Comparison of ENCODE assay signal across 1 cellular context in the genomic region with DNA sequence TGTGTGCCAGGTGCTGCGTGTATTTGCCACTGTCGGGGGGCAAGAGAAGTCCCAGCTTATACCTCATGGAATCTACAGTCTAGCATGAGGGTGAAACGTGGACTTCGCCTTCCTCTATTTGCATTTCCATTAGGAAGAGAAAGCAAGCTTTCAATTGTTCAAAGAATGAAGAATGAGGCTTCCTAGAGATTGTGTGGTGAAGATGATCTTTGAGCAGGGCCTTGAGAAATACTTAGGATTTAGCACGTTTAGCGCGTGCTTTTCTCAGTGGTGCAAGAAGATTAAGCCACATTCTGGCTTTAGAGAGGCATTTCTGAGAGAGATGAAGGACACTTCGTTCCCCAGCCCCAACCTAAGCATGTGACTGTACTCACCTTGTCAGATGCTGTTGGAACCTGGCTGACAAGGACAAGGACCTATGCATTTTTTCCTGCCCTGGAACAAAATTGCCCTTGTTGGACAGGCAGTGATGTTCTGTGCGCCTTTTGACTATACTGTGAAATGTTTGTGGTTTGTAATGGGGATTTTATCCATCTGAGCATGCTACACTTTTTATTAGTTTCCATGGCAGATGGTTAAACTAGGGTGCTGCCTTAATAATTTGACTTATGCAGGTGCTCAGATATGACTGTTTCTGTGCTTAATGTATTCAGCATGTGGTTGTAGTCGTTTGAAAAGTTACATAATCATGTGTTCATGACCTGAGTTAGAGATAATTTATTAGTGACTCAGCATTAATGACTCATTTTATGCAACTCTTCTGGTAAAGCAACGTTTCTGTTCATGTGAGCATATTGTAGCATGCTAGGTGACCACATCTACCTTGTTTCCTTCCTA.
TF ChIP-seq lines count a peak whose summit lies in the region.

No MANE protein-coding gene starts in this region.

TF ChIP-seq in HepG2, 621 proteins besides CTCF, POLR2A, EP300 and RAD21 (continued from another document and continues in another):
- TF ChIP-seq ZBTB40 (IDR thresholded peaks at IDR 0.05) (no peak), ZBTB40 (CRISPR knock-in tag; IDR thresholded peaks at IDR 0.05) (peak; percentile 68; the same call in 1 of the 2 replicates), BHLHE40 (IDR thresholded peaks at IDR 0.05; ENCODE audit: low read length) (peak; percentile 93), MAX (IDR thresholded peaks at IDR 0.05) (peak; percentile 95), CSRNP2 (CRISPR knock-in tag; conservative IDR thresholded peaks at IDR 0.05; ENCODE audit: low read depth) (no peak), BCL3 (CRISPR knock-in tag; IDR thresholded peaks at IDR 0.05) (no peak), ZNF207 (IDR thresholded peaks at IDR 0.05; ENCODE audit: borderline replicate concordance) (no peak), ZBTB3 (CRISPR knock-in tag; IDR thresholded peaks at IDR 0.05; ENCODE audit: borderline replicate concordance, low read depth) (no peak; the same call in 1 of the 2 replicates), ZNF652 (CRISPR knock-in tag; IDR thresholded peaks at IDR 0.05; ENCODE audit: borderline replicate concordance, low read depth) (no peak; the same call in 1 of the 2 replicates), ZNF333 (CRISPR knock-in tag; IDR thresholded peaks at IDR 0.05; ENCODE audit: borderline replicate concordance) (no peak), KMT2A (CRISPR knock-in tag; IDR thresholded peaks at IDR 0.05) (peak; percentile 72; the same call in 1 of the 2 replicates), CREB1 (IDR thresholded peaks at IDR 0.05) (0 out of 2 replicates have a peak, but pooled peaks have one; percentile 11), CREB1 (CRISPR knock-in tag; IDR thresholded peaks at IDR 0.05) (peak; percentile 80), MZF1 (CRISPR knock-in tag; IDR thresholded peaks at IDR 0.05; ENCODE audit: borderline replicate concordance) (no peak), HNF4G (IDR thresholded peaks at IDR 0.05; ENCODE audit: borderline replicate concordance, low read depth, low read length) (peak; percentile 89), HNF4G (CRISPR knock-in tag; IDR thresholded peaks at IDR 0.05; ENCODE audit: borderline replicate concordance, low read depth) (peak; percentile 87), BCL6 (CRISPR knock-in tag; IDR thresholded peaks at IDR 0.05) (peak; percentile 98), ZFP36L1 (CRISPR knock-in tag; IDR thresholded peaks at IDR 0.05) (peak; percentile 75; the same call in 1 of the 2 replicates), SOX13 (IDR thresholded peaks at IDR 0.05) (peak; percentile 93), SOX13 (CRISPR knock-in tag; conservative IDR thresholded peaks at IDR 0.05 in 1 of 2, IDR thresholded peaks at IDR 0.05 in 1 of 2) (peak in 1 of 2 experiments; percentile 98; a peak in 2 of 4 replicates), SALL2 (CRISPR knock-in tag; IDR thresholded peaks at IDR 0.05) (0 out of 2 replicates have a peak, but pooled peaks have one; percentile 38), RXRA (CRISPR knock-in tag; IDR thresholded peaks at IDR 0.05) (peak; percentile 57; the same call in 1 of the 2 replicates), JUN (CRISPR knock-in tag; IDR thresholded peaks at IDR 0.05) (0 out of 2 replicates have a peak, but pooled peaks have one; percentile 65), ZNF512 (CRISPR knock-in tag; IDR thresholded peaks at IDR 0.05) (no peak), FOSL2 (CRISPR knock-in tag; IDR thresholded peaks at IDR 0.05) (peak; percentile 54; the same call in 1 of the 2 replicates), SAP130 (CRISPR knock-in tag; IDR thresholded peaks at IDR 0.05; ENCODE audit: low read depth) (peak; percentile 73), PAX8 (CRISPR knock-in tag; IDR thresholded peaks at IDR 0.05; ENCODE audit: borderline replicate concordance) (no peak), ZNF441 (CRISPR knock-in tag; IDR thresholded peaks at IDR 0.05; ENCODE audit: borderline replicate concordance) (peak; percentile 38; the same call in 1 of the 2 replicates)
- TF ChIP-seq, protein P1, sequence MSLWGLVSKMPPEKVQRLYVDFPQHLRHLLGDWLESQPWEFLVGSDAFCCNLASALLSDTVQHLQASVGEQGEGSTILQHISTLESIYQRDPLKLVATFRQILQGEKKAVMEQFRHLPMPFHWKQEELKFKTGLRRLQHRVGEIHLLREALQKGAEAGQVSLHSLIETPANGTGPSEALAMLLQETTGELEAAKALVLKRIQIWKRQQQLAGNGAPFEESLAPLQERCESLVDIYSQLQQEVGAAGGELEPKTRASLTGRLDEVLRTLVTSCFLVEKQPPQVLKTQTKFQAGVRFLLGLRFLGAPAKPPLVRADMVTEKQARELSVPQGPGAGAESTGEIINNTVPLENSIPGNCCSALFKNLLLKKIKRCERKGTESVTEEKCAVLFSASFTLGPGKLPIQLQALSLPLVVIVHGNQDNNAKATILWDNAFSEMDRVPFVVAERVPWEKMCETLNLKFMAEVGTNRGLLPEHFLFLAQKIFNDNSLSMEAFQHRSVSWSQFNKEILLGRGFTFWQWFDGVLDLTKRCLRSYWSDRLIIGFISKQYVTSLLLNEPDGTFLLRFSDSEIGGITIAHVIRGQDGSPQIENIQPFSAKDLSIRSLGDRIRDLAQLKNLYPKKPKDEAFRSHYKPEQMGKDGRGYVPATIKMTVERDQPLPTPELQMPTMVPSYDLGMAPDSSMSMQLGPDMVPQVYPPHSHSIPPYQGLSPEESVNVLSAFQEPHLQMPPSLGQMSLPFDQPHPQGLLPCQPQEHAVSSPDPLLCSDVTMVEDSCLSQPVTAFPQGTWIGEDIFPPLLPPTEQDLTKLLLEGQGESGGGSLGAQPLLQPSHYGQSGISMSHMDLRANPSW (CRISPR knock-in tag; IDR thresholded peaks at IDR 0.05; ENCODE audit: borderline replicate concordance): no peak
- TF ChIP-seq, protein P2, sequence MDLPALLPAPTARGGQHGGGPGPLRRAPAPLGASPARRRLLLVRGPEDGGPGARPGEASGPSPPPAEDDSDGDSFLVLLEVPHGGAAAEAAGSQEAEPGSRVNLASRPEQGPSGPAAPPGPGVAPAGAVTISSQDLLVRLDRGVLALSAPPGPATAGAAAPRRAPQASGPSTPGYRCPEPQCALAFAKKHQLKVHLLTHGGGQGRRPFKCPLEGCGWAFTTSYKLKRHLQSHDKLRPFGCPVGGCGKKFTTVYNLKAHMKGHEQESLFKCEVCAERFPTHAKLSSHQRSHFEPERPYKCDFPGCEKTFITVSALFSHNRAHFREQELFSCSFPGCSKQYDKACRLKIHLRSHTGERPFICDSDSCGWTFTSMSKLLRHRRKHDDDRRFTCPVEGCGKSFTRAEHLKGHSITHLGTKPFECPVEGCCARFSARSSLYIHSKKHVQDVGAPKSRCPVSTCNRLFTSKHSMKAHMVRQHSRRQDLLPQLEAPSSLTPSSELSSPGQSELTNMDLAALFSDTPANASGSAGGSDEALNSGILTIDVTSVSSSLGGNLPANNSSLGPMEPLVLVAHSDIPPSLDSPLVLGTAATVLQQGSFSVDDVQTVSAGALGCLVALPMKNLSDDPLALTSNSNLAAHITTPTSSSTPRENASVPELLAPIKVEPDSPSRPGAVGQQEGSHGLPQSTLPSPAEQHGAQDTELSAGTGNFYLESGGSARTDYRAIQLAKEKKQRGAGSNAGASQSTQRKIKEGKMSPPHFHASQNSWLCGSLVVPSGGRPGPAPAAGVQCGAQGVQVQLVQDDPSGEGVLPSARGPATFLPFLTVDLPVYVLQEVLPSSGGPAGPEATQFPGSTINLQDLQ (CRISPR knock-in tag; IDR thresholded peaks at IDR 0.05): no peak
- TF ChIP-seq, protein P3, sequence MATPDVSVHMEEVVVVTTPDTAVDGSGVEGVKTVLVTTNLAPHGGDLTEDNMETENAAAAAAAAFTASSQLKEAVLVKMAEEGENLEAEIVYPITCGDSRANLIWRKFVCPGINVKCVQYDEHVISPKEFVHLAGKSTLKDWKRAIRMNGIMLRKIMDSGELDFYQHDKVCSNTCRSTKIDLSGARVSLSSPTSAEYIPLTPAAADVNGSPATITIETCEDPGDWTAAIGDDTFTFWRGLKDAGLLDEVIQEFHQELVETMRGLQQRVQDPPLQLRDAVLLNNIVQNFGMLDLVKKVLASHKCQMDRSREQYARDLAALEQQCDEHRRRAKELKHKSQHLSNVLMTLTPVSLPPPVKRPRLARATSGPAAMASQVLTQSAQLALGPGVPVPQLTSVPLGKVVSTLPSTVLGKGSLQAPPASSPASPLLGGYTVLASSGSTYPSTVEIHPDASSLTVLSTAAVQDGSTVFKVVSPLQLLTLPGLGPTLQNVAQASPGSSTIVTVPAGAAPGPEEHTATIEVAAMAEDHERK (CRISPR knock-in tag; IDR thresholded peaks at IDR 0.05; ENCODE audit: low read depth): 0 out of 2 replicates have a peak, but pooled peaks have one; percentile 28
